ENCODE assay signal across 7 cellular contexts in the genomic region with DNA sequence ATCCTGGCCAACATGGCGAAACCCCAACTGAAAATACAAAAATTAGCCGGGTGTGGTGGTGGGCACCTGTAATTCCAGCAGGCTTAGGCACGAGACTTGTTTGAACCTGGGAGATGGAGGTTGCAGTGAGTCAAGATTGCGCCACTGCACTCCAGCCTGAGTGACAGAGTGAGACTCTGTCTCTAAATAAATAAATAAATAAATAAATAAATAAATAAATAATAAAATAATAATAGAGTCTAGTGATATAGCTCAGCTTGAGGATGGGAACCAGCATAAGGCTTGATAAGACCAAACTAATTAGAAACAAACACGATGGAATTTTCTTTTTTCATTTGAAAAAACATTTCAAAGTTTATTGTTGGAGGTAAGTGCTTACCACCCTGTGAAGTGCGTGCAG. TPM values are rescaled to one million over a fixed set of nuclear protein-coding genes. Genes with fewer than 3 reads are reported as not detected.
A peak's percentile ranks its signal among the peaks of the same experiment; 100 is the strongest.
DNase-seq lines count a peak whose midpoint lies in the region; ATAC-seq, FAIRE-seq and TF ChIP-seq lines count a peak whose summit lies in the region.
"Not testable (repeated sequence)": the region's sequence is repeated elsewhere in the genome, so short reads cannot be mapped to it uniquely, and the experiment has no call there.

No MANE protein-coding gene starts in this region.

- DNase-seq in Caco-2; RWPE1 (ENCODE audit: low spot score); astrocyte (ENCODE audit: low read depth); central memory CD8-positive, alpha-beta T cell (ENCODE audit: low spot score in 2 of 2); mesendoderm: not testable (repeated sequence)

- H3K18ac ChIP-seq in mesendoderm (ENCODE audit: low read length): peak overlapping the region; percentile 30

- H2BK15ac ChIP-seq in mesendoderm (replicated peaks; ENCODE audit: low read depth): peak overlapping the region; percentile 59

- not testable (repeated sequence) for FAIRE-seq in astrocyte (lab: Jason Lieb, UNC)

- not testable (repeated sequence) for H4K20me1 ChIP-seq in astrocyte (ENCODE audit: insufficient read depth, low read length)

- not testable (repeated sequence) for TF ChIP-seq CTCF in Caco-2 (IDR thresholded peaks at IDR 0.05; ENCODE audit: insufficient read depth in 1 of 2, low read depth in 1 of 2, low read length in 1 of 2, severe bottlenecking in 1 of 2, unreplicated experiment in 1 of 2); RWPE1 (conservative IDR thresholded peaks at IDR 0.05; ENCODE audit: low read depth); astrocyte (IDR thresholded peaks at IDR 0.05; ENCODE audit: insufficient read depth, low read depth, low read length)

- peak overlapping the region; percentile 64 for H3K4ac ChIP-seq in mesendoderm (ENCODE audit: low read depth, low read length)

- H2AFZ ChIP-seq in astrocyte (ENCODE audit: low read depth, low read length): not testable (repeated sequence)

- H3K23ac ChIP-seq in mesendoderm (ENCODE audit: low read length): not testable (repeated sequence)

- H3K79me2 ChIP-seq in astrocyte (ENCODE audit: insufficient read depth, low read length); mesendoderm (ENCODE audit: control insufficient read depth, insufficient read depth, low read length): not testable (repeated sequence)

- H3K4me1 Mint-ChIP-seq in Caco-2 (ENCODE audit: low read depth, unreplicated experiment): peaks cover 22% of the 10 kb centered on the region
- H3K4me1 Mint-ChIP-seq in astrocyte (ENCODE audit: low read depth, unreplicated experiment): peaks cover 19% of the 10 kb centered on the region
- peaks cover 13% of the 10 kb centered on the region for H3K4me1 Mint-ChIP-seq in central memory CD8-positive, alpha-beta T cell

- POLR2A ChIA-PET in Caco-2 (lab: Charles Lee); RWPE1 (lab: Yijun Ruan, JAX; ENCODE audit: low non-redundant PET): not testable (repeated sequence)

- not testable (repeated sequence) for BruUV-seq in Caco-2 (replicated peaks; lab: Mats Ljungman, UMichigan)

- H3K36me3 ChIP-seq in Caco-2 (ENCODE audit: control insufficient read depth, insufficient read depth, low read length); HUES48 (ENCODE audit: control insufficient read depth, insufficient read depth, low read length); astrocyte (ENCODE audit: insufficient read depth, low read length); esophagus (ENCODE audit: control insufficient read depth in 2 of 2, insufficient read depth in 2 of 2, low read length in 1 of 2); mesendoderm (ENCODE audit: control insufficient read depth, insufficient read depth, low read length): not testable (repeated sequence)

- intact Hi-C loops in Caco-2 (cut with micrococcal nuclease; ENCODE audit: unreplicated experiment): not testable (repeated sequence)

- not testable (repeated sequence) for H3K27me3 ChIP-seq in Caco-2 (replicated peaks; ENCODE audit: control insufficient read depth, insufficient read depth, low read length); HUES48 (ENCODE audit: control insufficient read depth, insufficient read depth, low read length); astrocyte (ENCODE audit: insufficient read depth, low read length); esophagus (ENCODE audit: control insufficient read depth in 1 of 2, insufficient read depth in 2 of 2, low read length in 2 of 2); mesendoderm (ENCODE audit: insufficient read depth, low read length, poor library complexity)

- peaks cover 25% of the 10 kb centered on the region for H3K4me1 ChIP-seq in Caco-2
- H3K4me1 ChIP-seq in HUES48 (ENCODE audit: control insufficient read depth, insufficient read depth, low read length): peaks cover 32% of the 10 kb centered on the region
- H3K4me1 ChIP-seq in astrocyte (ENCODE audit: insufficient read depth, low read length): peaks cover 17% of the 10 kb centered on the region
- H3K4me1 ChIP-seq in esophagus (ENCODE audit: control insufficient read depth in 2 of 2, insufficient read depth in 2 of 2, low read length in 1 of 2): not testable (repeated sequence)
- peaks cover 12% of the 10 kb centered on the region for H3K4me1 ChIP-seq in mesendoderm (ENCODE audit: control insufficient read depth, low read depth, low read length)

- H4K5ac ChIP-seq in mesendoderm (ENCODE audit: low read length): not testable (repeated sequence)

- peak overlapping the region; percentile 30 for H3K56ac ChIP-seq in mesendoderm (ENCODE audit: low read length)

- H3K4me3 ChIP-seq in Caco-2 (ENCODE audit: low read depth, low read length); HUES48 (ENCODE audit: low read depth, low read length); astrocyte (ENCODE audit: insufficient read depth, low read depth, low read length); esophagus (ENCODE audit: low read depth in 1 of 2, low read length in 2 of 2); mesendoderm (ENCODE audit: low read length): not testable (repeated sequence)

- H3K27me3 Mint-ChIP-seq in Caco-2 (ENCODE audit: insufficient read depth, unreplicated experiment); astrocyte (ENCODE audit: low read depth, unreplicated experiment); central memory CD8-positive, alpha-beta T cell: not testable (repeated sequence)

- H2AK5ac ChIP-seq in mesendoderm (ENCODE audit: low read length): not testable (repeated sequence)

- H3K27ac Mint-ChIP-seq in Caco-2 (ENCODE audit: unreplicated experiment) (peak overlapping the region; percentile 69), astrocyte (ENCODE audit: unreplicated experiment) (peak overlapping the region; percentile 47)
- H3K27ac Mint-ChIP-seq in central memory CD8-positive, alpha-beta T cell (ENCODE audit: low read depth): peak overlapping the region; percentile 48

- H4K8ac ChIP-seq in mesendoderm (ENCODE audit: low read depth, low read length): not testable (repeated sequence)

- H3K9me3 Mint-ChIP-seq in Caco-2 (ENCODE audit: unreplicated experiment); astrocyte (ENCODE audit: unreplicated experiment); central memory CD8-positive, alpha-beta T cell: not testable (repeated sequence)

- H3K4me3 Mint-ChIP-seq in Caco-2 (ENCODE audit: unreplicated experiment); astrocyte (ENCODE audit: unreplicated experiment); central memory CD8-positive, alpha-beta T cell: not testable (repeated sequence)

- not testable (repeated sequence) for ATAC-seq in central memory CD8-positive, alpha-beta T cell (replicated peaks; ENCODE audit: extremely low read depth, poor library complexity, severe bottlenecking)

- not testable (repeated sequence) for H3K9me3 ChIP-seq in Caco-2; HUES48 (ENCODE audit: control insufficient read depth, insufficient read depth, low read length); astrocyte (ENCODE audit: insufficient read depth, low read depth, low read length); esophagus (ENCODE audit: control insufficient read depth in 2 of 2, insufficient read depth in 1 of 2, low read depth in 1 of 2, low read length in 1 of 2)

- not testable (repeated sequence) for H2BK5ac ChIP-seq in mesendoderm (ENCODE audit: low read length)

- CTCF ChIA-PET in Caco-2 (lab: Charles Lee): interaction anchor here (0.6 kb wide), 2 partner anchors 96 to 1093 kb away, joined by 3 read pairs; no protein-coding TSS in a partner anchor
- CTCF ChIA-PET in RWPE1 (lab: Yijun Ruan, JAX): not testable (repeated sequence)

- H3K4me2 ChIP-seq in astrocyte (ENCODE audit: low read length); mesendoderm (ENCODE audit: low read length): not testable (repeated sequence)

- not testable (repeated sequence) for H3K79me1 ChIP-seq in mesendoderm (ENCODE audit: low read length)

- peaks cover 52% of the 10 kb centered on the region for H3K36me3 Mint-ChIP-seq in Caco-2 (ENCODE audit: insufficient read depth, unreplicated experiment)
- peaks cover 16% of the 10 kb centered on the region for H3K36me3 Mint-ChIP-seq in astrocyte (ENCODE audit: low read depth, unreplicated experiment)
- not testable (repeated sequence) for H3K36me3 Mint-ChIP-seq in central memory CD8-positive, alpha-beta T cell (ENCODE audit: insufficient read depth)

- H3K9ac ChIP-seq in HUES48 (ENCODE audit: low read depth, low read length); astrocyte (ENCODE audit: low read length); mesendoderm (ENCODE audit: low read length): not testable (repeated sequence)

- H2BK120ac ChIP-seq in mesendoderm (ENCODE audit: low read depth, low read length): not testable (repeated sequence)

- peak overlapping the region; percentile 47 for H3K27ac ChIP-seq in HUES48 (ENCODE audit: low read depth, low read length)
- peak overlapping the region; percentile 59 for H3K27ac ChIP-seq in RWPE1
- not testable (repeated sequence) for H3K27ac ChIP-seq in astrocyte (ENCODE audit: low read depth, low read length); mesendoderm (ENCODE audit: low read depth, low read length)
- peak overlapping the region; percentile 12 to 85 for H3K27ac ChIP-seq in esophagus (ENCODE audit: low read depth in 2 of 2, low read length in 1 of 2)

- WGBS in esophagus, 2 donors: 84 to 89% methylated on average over 6 of the region's 6 CpGs
- no CpG with 5 or more reads among the region's 6 CpGs for WGBS in mesendoderm (ENCODE audit: extremely low coverage, insufficient coverage, low lambda C conversion rate)

RNA-seq across cellular contexts. Expression of a gene that starts 36.3 kb away (rescaled TPM):
- total RNA-seq in Caco-2 (2022) (28.1 and 31.4 TPM in 2 replicates), astrocyte (11.5 and 12.7 TPM in 2 replicates)
- polyA plus RNA-seq in esophagus: 10 to 100 TPM; 18.5 to 25.1 TPM
- polyA plus RNA-seq in mesendoderm (2013, experiment 1 of 2): 13.6 TPM
- 13.7 TPM for polyA plus RNA-seq in mesendoderm (2013, experiment 2 of 2)

RNA-seq across cellular contexts. Expression of a gene that starts 43.4 kb away (rescaled TPM):
- total RNA-seq in Caco-2 (2022) (3,043 and 3,102 TPM in 2 replicates), astrocyte (2,056 and 2,248 TPM in 2 replicates)
- 1,000 to 10,000 TPM; 2,290 to 3,299 TPM for polyA plus RNA-seq in esophagus
- 3,121 TPM for polyA plus RNA-seq in mesendoderm (2013, experiment 1 of 2)
- polyA plus RNA-seq in mesendoderm (2013, experiment 2 of 2): 3,136 TPM

RNA-seq across cellular contexts. Expression of a gene that starts 43.8 kb away (rescaled TPM):
- 21.6 and 28.1 TPM in 2 replicates for total RNA-seq in Caco-2 (2022)
- total RNA-seq in astrocyte: 15.5 and 18.1 TPM in 2 replicates
- polyA plus RNA-seq in esophagus: 1 to 10 TPM; 4.5 to 7.9 TPM
- polyA plus RNA-seq in mesendoderm (2013, experiment 1 of 2): 38.0 TPM
- 38.4 TPM for polyA plus RNA-seq in mesendoderm (2013, experiment 2 of 2)
